Comparison of ENCODE assay signal across 3 cellular contexts in genomic region chr6:42967228-42967627, GRCh38.
A peak's percentile ranks its signal among the peaks of the same experiment; 100 is the strongest.
TF ChIP-seq lines count a peak whose summit lies in the region.

No MANE protein-coding gene starts in this region.

TF ChIP-seq in K562, 482 proteins besides CTCF, POLR2A, EP300 and RAD21:
- 0 out of 2 replicates have a peak, but pooled peaks have one; percentile 21 for TF ChIP-seq POLR2G (IDR thresholded peaks at IDR 0.05; ENCODE audit: low read depth, low read length)
- TF ChIP-seq CEBPB (tag; IDR thresholded peaks at IDR 0.05) = no peak

TF ChIP-seq in SK-N-SH, 30 proteins besides CTCF, POLR2A, EP300 and RAD21:
- TF ChIP-seq MXI1 (IDR thresholded peaks at IDR 0.05; ENCODE audit: low read depth, low read length) (no peak), MEF2A (IDR thresholded peaks at IDR 0.05; ENCODE audit: borderline replicate concordance, low read depth) (no peak), ELF1 (IDR thresholded peaks at IDR 0.05) (no peak), NFIC (IDR thresholded peaks at IDR 0.05; ENCODE audit: borderline replicate concordance) (no peak)
- TF ChIP-seq, protein P1, sequence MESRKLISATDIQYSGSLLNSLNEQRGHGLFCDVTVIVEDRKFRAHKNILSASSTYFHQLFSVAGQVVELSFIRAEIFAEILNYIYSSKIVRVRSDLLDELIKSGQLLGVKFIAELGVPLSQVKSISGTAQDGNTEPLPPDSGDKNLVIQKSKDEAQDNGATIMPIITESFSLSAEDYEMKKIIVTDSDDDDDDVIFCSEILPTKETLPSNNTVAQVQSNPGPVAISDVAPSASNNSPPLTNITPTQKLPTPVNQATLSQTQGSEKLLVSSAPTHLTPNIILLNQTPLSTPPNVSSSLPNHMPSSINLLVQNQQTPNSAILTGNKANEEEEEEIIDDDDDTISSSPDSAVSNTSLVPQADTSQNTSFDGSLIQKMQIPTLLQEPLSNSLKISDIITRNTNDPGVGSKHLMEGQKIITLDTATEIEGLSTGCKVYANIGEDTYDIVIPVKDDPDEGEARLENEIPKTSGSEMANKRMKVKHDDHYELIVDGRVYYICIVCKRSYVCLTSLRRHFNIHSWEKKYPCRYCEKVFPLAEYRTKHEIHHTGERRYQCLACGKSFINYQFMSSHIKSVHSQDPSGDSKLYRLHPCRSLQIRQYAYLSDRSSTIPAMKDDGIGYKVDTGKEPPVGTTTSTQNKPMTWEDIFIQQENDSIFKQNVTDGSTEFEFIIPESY (IDR thresholded peaks at IDR 0.05; ENCODE audit: borderline replicate concordance, low read depth) = no peak
- TF ChIP-seq, protein P2, sequence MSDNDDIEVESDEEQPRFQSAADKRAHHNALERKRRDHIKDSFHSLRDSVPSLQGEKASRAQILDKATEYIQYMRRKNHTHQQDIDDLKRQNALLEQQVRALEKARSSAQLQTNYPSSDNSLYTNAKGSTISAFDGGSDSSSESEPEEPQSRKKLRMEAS (IDR thresholded peaks at IDR 0.05; ENCODE audit: low read depth) = no peak

TF ChIP-seq in HEK293T, 16 proteins besides CTCF, POLR2A, EP300 and RAD21:
- TF ChIP-seq, protein P3, sequence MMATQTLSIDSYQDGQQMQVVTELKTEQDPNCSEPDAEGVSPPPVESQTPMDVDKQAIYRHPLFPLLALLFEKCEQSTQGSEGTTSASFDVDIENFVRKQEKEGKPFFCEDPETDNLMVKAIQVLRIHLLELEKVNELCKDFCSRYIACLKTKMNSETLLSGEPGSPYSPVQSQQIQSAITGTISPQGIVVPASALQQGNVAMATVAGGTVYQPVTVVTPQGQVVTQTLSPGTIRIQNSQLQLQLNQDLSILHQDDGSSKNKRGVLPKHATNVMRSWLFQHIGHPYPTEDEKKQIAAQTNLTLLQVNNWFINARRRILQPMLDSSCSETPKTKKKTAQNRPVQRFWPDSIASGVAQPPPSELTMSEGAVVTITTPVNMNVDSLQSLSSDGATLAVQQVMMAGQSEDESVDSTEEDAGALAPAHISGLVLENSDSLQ (IDR thresholded peaks at IDR 0.05) = no peak
- no peak for TF ChIP-seq NFRKB (IDR thresholded peaks at IDR 0.05)
- TF ChIP-seq FOXK2 (IDR thresholded peaks at IDR 0.05) = no peak
- no peak for TF ChIP-seq SUZ12 (IDR thresholded peaks at IDR 0.05)
- no peak for TF ChIP-seq FOXA1 (IDR thresholded peaks at IDR 0.05)
- no peak for TF ChIP-seq TARDBP (IDR thresholded peaks at IDR 0.05)
- no peak for TF ChIP-seq L3MBTL2 (conservative IDR thresholded peaks at IDR 0.05)
- no peak for TF ChIP-seq ZNF384 (IDR thresholded peaks at IDR 0.05)
- no peak for TF ChIP-seq FOXM1 (IDR thresholded peaks at IDR 0.05; ENCODE audit: borderline replicate concordance)
- no peak for TF ChIP-seq SP1 (IDR thresholded peaks at IDR 0.05)
- no peak for TF ChIP-seq HDGF (IDR thresholded peaks at IDR 0.05; ENCODE audit: borderline replicate concordance)
- TF ChIP-seq CTBP1 (IDR thresholded peaks at IDR 0.05; ENCODE audit: borderline replicate concordance) = no peak
- no peak for TF ChIP-seq BHLHE40 (IDR thresholded peaks at IDR 0.05; ENCODE audit: borderline replicate concordance)
- no peak for TF ChIP-seq ARNT (IDR thresholded peaks at IDR 0.05)
- TF ChIP-seq ELF4 (IDR thresholded peaks at IDR 0.05) = no peak
- no peak for TF ChIP-seq LEF1 (IDR thresholded peaks at IDR 0.05; ENCODE audit: borderline replicate concordance)
